In the genomic region with DNA sequence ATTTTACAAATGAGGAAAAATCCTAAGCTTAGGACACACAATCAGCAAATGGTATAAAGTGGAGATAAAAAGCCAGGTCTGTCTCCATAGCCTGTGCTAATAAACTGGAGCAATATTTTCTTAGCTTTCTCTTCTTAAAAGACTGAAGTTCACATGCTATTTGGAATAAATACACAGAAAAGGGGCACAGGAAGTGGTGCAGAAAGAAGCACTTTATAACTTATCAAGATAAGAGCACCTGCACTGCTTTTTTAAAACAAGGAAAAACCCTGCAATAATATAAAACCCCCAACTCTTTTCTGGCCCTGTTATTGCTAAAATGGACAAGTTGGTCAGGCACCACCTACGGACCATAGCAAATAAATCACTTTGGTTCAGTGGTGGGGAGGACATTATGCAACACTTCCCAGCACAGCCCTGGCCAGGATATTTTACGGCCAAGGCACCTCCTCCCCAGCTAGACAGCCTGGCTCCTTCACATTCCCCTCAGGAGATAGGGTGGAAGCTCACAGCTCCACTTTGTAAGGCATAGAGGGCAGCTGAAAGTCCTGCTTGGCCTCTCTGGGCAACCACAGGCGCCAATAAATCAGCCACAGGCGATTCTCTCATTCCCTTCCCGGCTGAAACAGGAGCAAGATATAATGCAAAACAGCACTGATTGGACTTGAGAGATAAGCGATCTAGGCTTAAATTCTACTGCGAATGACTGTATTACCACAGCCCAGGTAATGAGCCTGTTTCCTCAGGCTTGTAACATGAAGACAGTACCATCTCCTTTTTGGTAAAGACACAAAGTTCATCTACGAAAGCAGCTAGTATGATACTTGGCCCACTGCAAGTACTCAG, we compare ENCODE assay signal across 8 cellular contexts. TPM values are rescaled to one million over a fixed set of nuclear protein-coding genes. Genes with fewer than 3 reads are reported as not detected.
DNase-seq lines count a peak whose midpoint lies in the region; ATAC-seq and TF ChIP-seq lines count a peak whose summit lies in the region.

No MANE protein-coding gene starts in this region.

- H3K27ac ChIP-seq in esophagus muscularis mucosa (replicated peaks in 1 of 4): peak overlapping the region; percentile 91 to 100 (median 97)
- no peak overlapping the region for H3K27ac ChIP-seq in neural cell (ENCODE audit: low read length)

- peaks cover 24% of the 10 kb centered on the region for H3K4me1 ChIP-seq in HAP-1
- peaks cover 34 to 49% (median 45%) of the 10 kb centered on the region in 4 donors for H3K4me1 ChIP-seq in esophagus muscularis mucosa

- no peaks in the 10 kb centered on the region for H3K9me3 ChIP-seq in HAP-1
- H3K9me3 ChIP-seq in esophagus muscularis mucosa: no peaks in the 10 kb centered on the region
- H3K9me3 ChIP-seq in neural cell (ENCODE audit: low read length): no peaks in the 10 kb centered on the region

- H3K27me3 ChIP-seq in HAP-1 (ENCODE audit: low read depth) (no peaks in the 10 kb centered on the region), esophagus muscularis mucosa (no peaks in the 10 kb centered on the region), neural cell (ENCODE audit: insufficient read depth, low read depth, low read length) (no peaks in the 10 kb centered on the region)

- no peak overlapping the region for H3K9ac ChIP-seq in neural cell (ENCODE audit: low read length)

- H3K9me2 ChIP-seq in neural cell (ENCODE audit: insufficient read depth, low read length): no peaks in the 10 kb centered on the region

- no peak overlapping the region for H2AFZ ChIP-seq in neural cell (ENCODE audit: low read depth, low read length)

- H3K36me3 ChIP-seq in HAP-1 (replicated peaks): peaks cover 6% of the 10 kb centered on the region; the same call in 1 of the 2 replicates
- peaks cover 0 to 6% (median 0%) of the 10 kb centered on the region in 4 donors for H3K36me3 ChIP-seq in esophagus muscularis mucosa
- H3K36me3 ChIP-seq in neural cell (ENCODE audit: insufficient read depth, low read length): no peaks in the 10 kb centered on the region

- DNase-seq in AG20443 (ENCODE audit: low spot score) (peak; percentile 62), HAP-1 (ENCODE audit: low spot score in 2 of 2) (peak; percentile 38 to 55), T-helper 22 cell (ENCODE audit: low read depth) (peak; percentile 14), esophagus muscularis mucosa (ENCODE audit: extremely low spot score) (peak; percentile 92), NCI-H1930 (lab: John Stamatoyannopoulos, UW) (no peak)

- peaks cover 37% of the 10 kb centered on the region for H3K79me2 ChIP-seq in neural cell (replicated peaks; ENCODE audit: insufficient read depth, low read length)

- no peaks in the 10 kb centered on the region for H4K20me1 ChIP-seq in neural cell (ENCODE audit: insufficient read depth)

- no peak for TF ChIP-seq EP300 in esophagus muscularis mucosa (IDR thresholded peaks at IDR 0.05)
- no peak for TF ChIP-seq EP300 in neural cell (conservative IDR thresholded peaks at IDR 0.05; ENCODE audit: poor library complexity, severe bottlenecking)

- WGBS in esophagus muscularis mucosa: 57% methylated on average over 7 of the region's 8 CpGs

- peak overlapping the region; percentile 95 for H3K4me2 ChIP-seq in neural cell (ENCODE audit: low read length)

- no peak for TF ChIP-seq POLR2A in esophagus muscularis mucosa (IDR thresholded peaks at IDR 0.05; ENCODE audit: low read depth)

- in situ Hi-C loops in HAP-1 (cut with MboI; ENCODE audit: low sequenced_read_pairs): no loop called here

- H3K4me3 ChIP-seq in HAP-1 (peak overlapping the region; percentile 66), esophagus muscularis mucosa (peak overlapping the region; percentile 84 to 98 (median 86)), neural cell (ENCODE audit: low read length) (peak overlapping the region; percentile 98)

- intact Hi-C loops in esophagus muscularis mucosa (cut with DNase I): loop anchor here (10.0 kb wide), 1 partner anchor 167 kb away; no protein-coding TSS in a partner anchor

- TF ChIP-seq RAD21 in neural cell (conservative IDR thresholded peaks at IDR 0.05): no peak

- no peaks in the 10 kb centered on the region for H3F3A ChIP-seq in neural cell (ENCODE audit: insufficient read depth, low read length, poor library complexity, severe bottlenecking)

- ATAC-seq in HG03139 (IDR thresholded peaks at IDR 0.05; ENCODE audit: unreplicated experiment) (no peak), GM21381 (IDR thresholded peaks at IDR 0.05; ENCODE audit: unreplicated experiment) (no peak)

- TF ChIP-seq CTCF in esophagus muscularis mucosa (IDR thresholded peaks at IDR 0.05) (peak in 1 of 3 experiments; percentile 33), neural cell (IDR thresholded peaks at IDR 0.05; ENCODE audit: poor library complexity, severe bottlenecking) (no peak)

TF ChIP-seq in neural cell, 6 proteins besides CTCF, POLR2A, EP300 and RAD21:
- TF ChIP-seq POLR2AphosphoS5 (IDR thresholded peaks at IDR 0.05) (no peak), MXI1 (conservative IDR thresholded peaks at IDR 0.05; ENCODE audit: poor library complexity, severe bottlenecking) (no peak), EZH2 (IDR thresholded peaks at IDR 0.05; ENCODE audit: borderline replicate concordance, insufficient read depth, low read length, poor library complexity, severe bottlenecking) (no peak), SMC3 (conservative IDR thresholded peaks at IDR 0.05; ENCODE audit: poor library complexity) (no peak), REST (IDR thresholded peaks at IDR 0.05; ENCODE audit: borderline replicate concordance) (no peak), TAF1 (IDR thresholded peaks at IDR 0.05; ENCODE audit: low read depth) (no peak)

RNA-seq across cellular contexts. Expression of gene ZBTB25, which starts 2.1 kb away (rescaled TPM):
- 10 to 100 TPM in 2 of 4 donors, 1 to 10 TPM in 2; 7.3 to 13.3 (median 10.4) TPM for total RNA-seq in esophagus muscularis mucosa
- polyA plus RNA-seq in neural cell: 5.3 TPM in 2 replicates
- polyA minus RNA-seq in neural cell: 17.3 and 18.2 TPM in 2 replicates

RNA-seq across cellular contexts. Expression of gene ZBTB1, which starts 3.0 kb away (rescaled TPM):
- total RNA-seq in esophagus muscularis mucosa: 10 to 100 TPM; 31.4 to 41.9 (median 35.3) TPM
- 22.5 and 24.8 TPM in 2 replicates for polyA plus RNA-seq in neural cell
- polyA minus RNA-seq in neural cell: 41.1 and 44.6 TPM in 2 replicates

RNA-seq across cellular contexts. Expression of gene AKAP5, which starts 36.2 kb away (rescaled TPM):
- total RNA-seq in esophagus muscularis mucosa: 1 to 10 TPM in 2 of 4 donors, under 1 TPM in 2; 0.45 to 2.1 (median 1.4) TPM
- 1.8 and 2.6 TPM in 2 replicates for polyA plus RNA-seq in neural cell
- 11.2 and 12.4 TPM in 2 replicates for polyA minus RNA-seq in neural cell

RNA-seq across cellular contexts. Expression of gene HSPA2, which starts 39.0 kb away (rescaled TPM):
- 100 to 1,000 TPM; 196 to 334 (median 265) TPM for total RNA-seq in esophagus muscularis mucosa
- 0.25 TPM in 1 of 2 replicates, not detected in the other for polyA plus RNA-seq in neural cell
- not detected in 2 replicates for polyA minus RNA-seq in neural cell

RNA-seq across cellular contexts. Expression of gene PPP1R36, which starts 48.2 kb away (rescaled TPM):
- under 1 TPM in 3 of 4 donors, not detected in 1; 0.34 to 0.83 (median 0.71) TPM for total RNA-seq in esophagus muscularis mucosa
- not detected in 2 replicates for polyA plus RNA-seq in neural cell
- not detected in 2 replicates for polyA minus RNA-seq in neural cell

Comparison
In these comparisons a context has a peak if more than half of its experiments do, and no peak if none do; other contexts are left out.
1. DNase-seq: peak in AG20443 (single experiment), HAP-1 (2 of 2), T-helper 22 cell (single experiment) and esophagus muscularis mucosa (single experiment); none in NCI-H1930 (0 of 2).
2. Peak in every context shown above with its lines, with median percentiles within 50 percentile points of each other: H3K4me3 ChIP-seq.